11 cellular contexts compared by ENCODE assay signal in the genomic region with DNA sequence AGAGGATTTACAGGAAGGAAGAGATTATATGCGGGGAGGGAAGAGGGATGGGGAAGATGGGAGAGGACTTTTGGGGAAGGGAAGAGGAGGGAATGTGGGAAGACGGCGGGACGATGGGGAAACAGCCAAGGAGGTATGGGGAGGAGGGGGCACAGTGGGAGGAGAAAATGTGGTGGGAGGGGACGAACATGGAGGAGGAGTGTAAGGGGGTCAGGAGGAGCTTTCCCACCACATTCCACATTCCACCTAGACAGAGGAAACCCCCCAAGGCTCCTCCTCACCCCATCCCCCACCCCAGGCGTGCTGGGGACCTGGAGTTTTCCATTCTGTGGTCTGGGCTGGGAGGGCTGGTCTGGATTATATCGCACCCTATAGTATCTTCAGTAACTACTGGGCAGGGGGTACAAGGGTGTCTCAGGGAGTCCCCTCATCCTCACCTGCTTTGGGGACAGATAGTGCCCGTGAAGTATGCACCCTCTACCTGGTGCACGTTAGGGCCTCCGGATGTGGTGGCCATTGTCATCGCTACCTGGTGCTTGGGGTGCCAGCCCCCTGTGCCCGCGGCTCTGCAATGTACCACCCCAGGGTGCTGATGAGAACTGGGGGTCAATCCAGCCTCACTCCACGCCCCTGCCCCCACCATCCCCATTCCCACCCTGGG. TPM values are rescaled to one million over a fixed set of nuclear protein-coding genes. Genes with fewer than 3 reads are reported as not detected.
A peak's percentile ranks its signal among the peaks of the same experiment; 100 is the strongest.
DNase-seq lines count a peak whose midpoint lies in the region; ATAC-seq and TF ChIP-seq lines count a peak whose summit lies in the region.
"Had no signal": no experiment of that assay in that cellular context is flagged by ENCODE, and none has a peak within 500 bp of the region (broad histone marks: within the 10 kb centered on the region; RNA-seq: fewer than 3 reads in every experiment).

No MANE protein-coding gene starts in this region.

- TF ChIP-seq POLR2A in heart left ventricle (IDR thresholded peaks at IDR 0.05): no peak

- H3K4me3 Mint-ChIP-seq in WTC11: peak overlapping the region; percentile 83
- H3K4me3 Mint-ChIP-seq: HFFc6 had no signal

- peak overlapping the region; percentile 63 for H3K4me2 ChIP-seq in BLaER1
- H3K4me2 ChIP-seq in neural cell (ENCODE audit: low read length): no peak overlapping the region
- H3K4me2 ChIP-seq in PC-3 (ENCODE audit: low read length): no peak overlapping the region

- H2AFZ ChIP-seq in neural cell (ENCODE audit: low read depth, low read length) (peak overlapping the region; percentile 14), PC-3 (ENCODE audit: low read length) (no peak overlapping the region)

- H3K4me1 Mint-ChIP-seq in WTC11: peaks cover 52% of the 10 kb centered on the region

- CTCF ChIA-PET in WTC11 (lab: Charles Lee) (interaction anchor here (0.6 to 2.3 kb wide), 7 partner anchors 11 to 234 kb away, joined by 3 to 32 read pairs (median 5); no protein-coding TSS in a partner anchor), PC-3 (lab: Charles Lee) (interaction anchor here (1.3 kb wide), 1 partner anchor 27 kb away, joined by 3 read pairs; no protein-coding TSS in a partner anchor)

- H3K4me3 ChIP-seq in BLaER1 (no peak overlapping the region), heart left ventricle (peak overlapping the region in 7 of 12 donors; percentile 58 to 85 (median 74)), neural cell (ENCODE audit: low read length) (peak overlapping the region; percentile 77), PC-3 (ENCODE audit: low read length) (no peak overlapping the region), foreskin fibroblast (ENCODE audit: low read depth in 1 of 2, low read length in 2 of 2) (peak overlapping the region in 1 of 2 donors; percentile 33)

- H3K27me3 ChIP-seq in BLaER1: peaks cover 15% of the 10 kb centered on the region
- peaks cover 0 to 36% (median 8%) of the 10 kb centered on the region in 9 donors for H3K27me3 ChIP-seq in heart left ventricle
- no peaks in the 10 kb centered on the region for H3K27me3 ChIP-seq in neural cell (ENCODE audit: insufficient read depth, low read depth, low read length)
- H3K27me3 ChIP-seq in PC-3 (ENCODE audit: low read length): peaks cover 21% of the 10 kb centered on the region

- no peak for TF ChIP-seq CTCF in WTC11 (IDR thresholded peaks at IDR 0.05)
- TF ChIP-seq CTCF in heart left ventricle (IDR thresholded peaks at IDR 0.05): no peak
- no peak for TF ChIP-seq CTCF in neural cell (IDR thresholded peaks at IDR 0.05; ENCODE audit: poor library complexity, severe bottlenecking)
- TF ChIP-seq CTCF in PC-3 (conservative IDR thresholded peaks at IDR 0.05; ENCODE audit: low read depth, low read length): no peak
- TF ChIP-seq CTCF in foreskin fibroblast (IDR thresholded peaks at IDR 0.05; ENCODE audit: low read depth, low read length): no peak

- H3F3A ChIP-seq in neural cell (ENCODE audit: insufficient read depth, low read length, poor library complexity, severe bottlenecking): no peaks in the 10 kb centered on the region
- no peaks in the 10 kb centered on the region for H3F3A ChIP-seq in PC-3 (ENCODE audit: low read length, unreplicated experiment)

- H3K36me3 ChIP-seq in BLaER1 (no peaks in the 10 kb centered on the region), heart left ventricle (no peaks in the 10 kb centered on the region), neural cell (ENCODE audit: insufficient read depth, low read length) (no peaks in the 10 kb centered on the region), PC-3 (ENCODE audit: low read depth, low read length) (no peaks in the 10 kb centered on the region)

- H3K9me3 Mint-ChIP-seq in WTC11: no peaks in the 10 kb centered on the region
- H3K9me3 Mint-ChIP-seq: HFFc6 had no signal

- H3K4me1 ChIP-seq in BLaER1 (peaks cover 60% of the 10 kb centered on the region), heart left ventricle (peaks cover 0 to 32% (median 6%) of the 10 kb centered on the region in 12 donors), PC-3 (ENCODE audit: insufficient read depth, low read length) (no peaks in the 10 kb centered on the region)

- intact Hi-C loops in heart left ventricle (cut with DNase I): no loop called here
- intact Hi-C loops in PC-3 (cut with micrococcal nuclease): no loop called here

- DNase-seq in WTC11 (ENCODE audit: low spot score): peak; percentile 82
- DNase-seq in heart left ventricle: peak in 1 of 5 donors; percentile 45
- no peak for DNase-seq in PC-3
- no peak for DNase-seq in NCI-H187 (lab: John Stamatoyannopoulos, UW)
- DNase-seq in foreskin fibroblast: no peak
- DNase-seq: amniotic stem cell, HFFc6, NCI-H446 treated with DMSO at 0.1 percent for 48 hours had no signal

- POLR2A ChIA-PET in WTC11 (lab: Charles Lee): interaction anchor here (1.0 kb wide), 1 partner anchor 325 kb away, joined by 3 read pairs; no protein-coding TSS in a partner anchor
- POLR2A ChIA-PET in PC-3 (lab: Charles Lee; ENCODE audit: unreplicated experiment): no interaction called here

- TF ChIP-seq RAD21 in neural cell (conservative IDR thresholded peaks at IDR 0.05): no peak

- H3K27ac ChIP-seq in BLaER1: no peak overlapping the region
- peak overlapping the region in 7 of 12 donors; percentile 35 to 87 (median 58) for H3K27ac ChIP-seq in heart left ventricle
- no peak overlapping the region for H3K27ac ChIP-seq in neural cell (ENCODE audit: low read length)
- no peak overlapping the region for H3K27ac ChIP-seq in PC-3 (ENCODE audit: low read length)

- ATAC-seq in WTC11 (peak; percentile 80), heart left ventricle (peak in 3 of 4 donors; percentile 12 to 29 (median 12)), PC-3 (no peak), HG03097 (IDR thresholded peaks at IDR 0.05; ENCODE audit: low FRiP score, unreplicated experiment) (no peak)

- H4K20me1 ChIP-seq in BLaER1: no peaks in the 10 kb centered on the region
- no peaks in the 10 kb centered on the region for H4K20me1 ChIP-seq in neural cell (ENCODE audit: insufficient read depth)
- H4K20me1 ChIP-seq in PC-3 (ENCODE audit: low read length): no peaks in the 10 kb centered on the region

- peak overlapping the region; percentile 84 for H3K27ac Mint-ChIP-seq in WTC11
- H3K27ac Mint-ChIP-seq: HFFc6 had no signal

- H3K9me2 ChIP-seq in neural cell (ENCODE audit: insufficient read depth, low read length) (no peaks in the 10 kb centered on the region), PC-3 (replicated peaks; ENCODE audit: low read length) (no peaks in the 10 kb centered on the region)

- TF ChIP-seq EP300 in neural cell (conservative IDR thresholded peaks at IDR 0.05; ENCODE audit: poor library complexity, severe bottlenecking): no peak

- no peaks in the 10 kb centered on the region for H3K9me3 ChIP-seq in BLaER1
- H3K9me3 ChIP-seq in heart left ventricle: no peaks in the 10 kb centered on the region
- no peaks in the 10 kb centered on the region for H3K9me3 ChIP-seq in neural cell (ENCODE audit: low read length)
- H3K9me3 ChIP-seq in PC-3 (ENCODE audit: low read length): no peaks in the 10 kb centered on the region

- WGBS in heart left ventricle, 4 donors: 17 to 33% (median 25%) methylated on average over 7 to 14 of the region's 14 CpGs

- BruUV-seq in PC-3 (replicated peaks; lab: Mats Ljungman, UMichigan): no TSS peak

- no peaks in the 10 kb centered on the region for H3K36me3 Mint-ChIP-seq in WTC11

- H3K9ac ChIP-seq in BLaER1 (no peak overlapping the region), neural cell (ENCODE audit: low read length) (peak overlapping the region; percentile 26), PC-3 (ENCODE audit: low read length) (no peak overlapping the region)

- H3K27me3 Mint-ChIP-seq in WTC11 (ENCODE audit: low read depth): no peaks in the 10 kb centered on the region

- H3K79me2 ChIP-seq in neural cell (replicated peaks; ENCODE audit: insufficient read depth, low read length): no peaks in the 10 kb centered on the region
- no peaks in the 10 kb centered on the region for H3K79me2 ChIP-seq in PC-3 (ENCODE audit: low read length)

TF ChIP-seq in WTC11, 78 proteins besides CTCF, POLR2A, EP300 and RAD21 (continues in another document):
- no peak for TF ChIP-seq FOXK1 (CRISPR knock-in tag; IDR thresholded peaks at IDR 0.05)
- peak; percentile 97 for TF ChIP-seq ZNF263 (CRISPR knock-in tag; IDR thresholded peaks at IDR 0.05; ENCODE audit: low read depth)
- TF ChIP-seq JUN (CRISPR knock-in tag; IDR thresholded peaks at IDR 0.05): no peak
- peak; percentile 71; the same call in 1 of the 2 replicates for TF ChIP-seq TEAD1 (CRISPR knock-in tag; IDR thresholded peaks at IDR 0.05)

TF ChIP-seq in neural cell, 6 proteins besides CTCF, POLR2A, EP300 and RAD21 (continues in another document):
- TF ChIP-seq, protein P1, sequence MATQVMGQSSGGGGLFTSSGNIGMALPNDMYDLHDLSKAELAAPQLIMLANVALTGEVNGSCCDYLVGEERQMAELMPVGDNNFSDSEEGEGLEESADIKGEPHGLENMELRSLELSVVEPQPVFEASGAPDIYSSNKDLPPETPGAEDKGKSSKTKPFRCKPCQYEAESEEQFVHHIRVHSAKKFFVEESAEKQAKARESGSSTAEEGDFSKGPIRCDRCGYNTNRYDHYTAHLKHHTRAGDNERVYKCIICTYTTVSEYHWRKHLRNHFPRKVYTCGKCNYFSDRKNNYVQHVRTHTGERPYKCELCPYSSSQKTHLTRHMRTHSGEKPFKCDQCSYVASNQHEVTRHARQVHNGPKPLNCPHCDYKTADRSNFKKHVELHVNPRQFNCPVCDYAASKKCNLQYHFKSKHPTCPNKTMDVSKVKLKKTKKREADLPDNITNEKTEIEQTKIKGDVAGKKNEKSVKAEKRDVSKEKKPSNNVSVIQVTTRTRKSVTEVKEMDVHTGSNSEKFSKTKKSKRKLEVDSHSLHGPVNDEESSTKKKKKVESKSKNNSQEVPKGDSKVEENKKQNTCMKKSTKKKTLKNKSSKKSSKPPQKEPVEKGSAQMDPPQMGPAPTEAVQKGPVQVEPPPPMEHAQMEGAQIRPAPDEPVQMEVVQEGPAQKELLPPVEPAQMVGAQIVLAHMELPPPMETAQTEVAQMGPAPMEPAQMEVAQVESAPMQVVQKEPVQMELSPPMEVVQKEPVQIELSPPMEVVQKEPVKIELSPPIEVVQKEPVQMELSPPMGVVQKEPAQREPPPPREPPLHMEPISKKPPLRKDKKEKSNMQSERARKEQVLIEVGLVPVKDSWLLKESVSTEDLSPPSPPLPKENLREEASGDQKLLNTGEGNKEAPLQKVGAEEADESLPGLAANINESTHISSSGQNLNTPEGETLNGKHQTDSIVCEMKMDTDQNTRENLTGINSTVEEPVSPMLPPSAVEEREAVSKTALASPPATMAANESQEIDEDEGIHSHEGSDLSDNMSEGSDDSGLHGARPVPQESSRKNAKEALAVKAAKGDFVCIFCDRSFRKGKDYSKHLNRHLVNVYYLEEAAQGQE (IDR thresholded peaks at IDR 0.05; ENCODE audit: borderline replicate concordance): no peak
- TF ChIP-seq SMC3 (conservative IDR thresholded peaks at IDR 0.05; ENCODE audit: poor library complexity): no peak
- TF ChIP-seq TAF1 (IDR thresholded peaks at IDR 0.05; ENCODE audit: low read depth): no peak
- no peak for TF ChIP-seq MXI1 (conservative IDR thresholded peaks at IDR 0.05; ENCODE audit: poor library complexity, severe bottlenecking)

RNA-seq across cellular contexts. Expression of a gene that starts 0.7 kb away (rescaled TPM):
- 24.3 to 37.0 TPM (median 34.4 TPM) in 3 replicates for total RNA-seq in WTC11 (2021)
- total RNA-seq in heart left ventricle: 10 to 100 TPM; 11.9 to 95.2 (median 22.0) TPM
- 1 to 10 TPM; 5.3 to 7.3 TPM for polyA plus RNA-seq in heart left ventricle
- 3.0 and 3.2 TPM in 2 replicates for polyA plus RNA-seq in neural cell
- 6.9 and 8.8 TPM in 2 replicates for polyA minus RNA-seq in neural cell
- total RNA-seq in PC-3 (2014; rRNA removed): 0.18 TPM in 1 of 2 replicates, not detected in the other

Comparison
In these comparisons a context has a peak if more than half of its experiments do, and no peak if none do; other contexts are left out.
1. H3K27ac ChIP-seq: peak in heart left ventricle (7 of 12); none in BLaER1 (single experiment), neural cell (single experiment) and PC-3 (single experiment).
2. H3K4me3 ChIP-seq: peak in heart left ventricle (7 of 12) and neural cell (single experiment); none in BLaER1 (single experiment) and PC-3 (single experiment).
3. ATAC-seq: peak in WTC11 (single experiment) and heart left ventricle (3 of 4); none in PC-3 (single experiment) and HG03097 (single experiment).
4. RNA of a gene that starts 0.7 kb away (total RNA-seq): 24.3 to 37.0 TPM in WTC11 and 11.9 to 95.2 TPM in heart left ventricle; 0.18 TPM in PC-3; every median in the first group is over 10 times any median in the second.